In genomic region chr3:48278884-48279559, GRCh38 we compare ENCODE assay signal across 29 cellular contexts. TPM values are rescaled to one million over a fixed set of nuclear protein-coding genes. Genes with fewer than 3 reads are reported as not detected.
DNase-seq lines count a peak whose midpoint lies in the region; ATAC-seq, FAIRE-seq and TF ChIP-seq lines count a peak whose summit lies in the region.
"Had no signal": no experiment of that assay in that cellular context is flagged by ENCODE, and none has a peak within 500 bp of the region (broad histone marks: within the 10 kb centered on the region; RNA-seq: fewer than 3 reads in every experiment).

No MANE protein-coding gene starts in this region.

- no peak overlapping the region for H3K27ac Mint-ChIP-seq in activated T-cell treated with anti-CD3 and anti-CD28 coated beads, Interleukin-2, amount 50 U/mL, for 72 hours
- H3K27ac Mint-ChIP-seq in activated T-cell treated with anti-CD3 and anti-CD28 coated beads, Interleukin-2, amount 50 U/mL, for 24 hours, result no peak overlapping the region

- FAIRE-seq in H1 (lab: Jason Lieb, UNC) (no peak), RCC 7860 (lab: Jason Lieb, UNC) (no peak)
- FAIRE-seq: GM12892, H54, HTR-8/SVneo had no signal

- H3K36me3 ChIP-seq in H1 (ENCODE audit: control insufficient read depth in 2 of 4, insufficient read depth in 4 of 4, low read length in 3 of 4), result peaks cover 0 to 4% (median 0%) of the 10 kb centered on the region in 4 experiments; a peak in 1 of 8 replicates
- no peaks in the 10 kb centered on the region for H3K36me3 ChIP-seq in body of pancreas (replicated peaks in 1 of 2; ENCODE audit: insufficient read depth in 1 of 2, low read depth in 2 of 2)
- H3K36me3 ChIP-seq: BE2C, MG63 had no signal

- DNase-seq in activated T-cell treated with anti-CD3 and anti-CD28 coated beads, Interleukin-2, amount 50 U/mL, for 72 hours, result no peak
- no peak for DNase-seq in activated T-cell treated with anti-CD3 and anti-CD28 coated beads, Interleukin-2, amount 50 U/mL, for 24 hours
- DNase-seq in H1 (ENCODE audit: low read depth in 1 of 2, low spot score in 2 of 2) (no peak), iPS-NIHi11 (ENCODE audit: low spot score) (peak; percentile 31), NCI-H2081 treated with DMSO at 0.1 percent for 48 hours (lab: John Stamatoyannopoulos, UW) (no peak), body of pancreas (no peak), RCC 7860 (ENCODE audit: low spot score) (no peak)
- DNase-seq: 8988T; ACHN; BE2C; CD8-positive, alpha-beta memory T cell; DMS 273 treated with DMSO at 0.1 percent for 48 hours; DMS79 treated with DMSO at 0.1 percent for 48 hours; IMR-90; KG1; MG63; NCI-H1105 treated with DMSO at 0.1 percent for 48 hours; NCI-H146; NCI-H2029; NCI-H510A; NCI-H69; SHP77 had no signal

- no peak overlapping the region for H3K4me3 Mint-ChIP-seq in activated T-cell treated with anti-CD3 and anti-CD28 coated beads, Interleukin-2, amount 50 U/mL, for 72 hours
- H3K4me3 Mint-ChIP-seq in activated T-cell treated with anti-CD3 and anti-CD28 coated beads, Interleukin-2, amount 50 U/mL, for 24 hours, result no peak overlapping the region
- H3K4me3 Mint-ChIP-seq: CD14-positive monocyte; CD8-positive, alpha-beta memory T cell had no signal

- H2BK120ac ChIP-seq in H1 (replicated peaks; ENCODE audit: low read depth, low read length), result no peak overlapping the region

- H2BK20ac ChIP-seq in H1 (ENCODE audit: low read length), result no peak overlapping the region

- no peak overlapping the region for H4K91ac ChIP-seq in H1 (replicated peaks; ENCODE audit: insufficient read length, low read length)

- H3K14ac ChIP-seq in H1 (ENCODE audit: insufficient read length), result no peak overlapping the region

- no peak overlapping the region for H3K23ac ChIP-seq in H1 (ENCODE audit: insufficient read length)

- no peak overlapping the region for H2AFZ ChIP-seq in H1 (ENCODE audit: low read length)

- no peak for TF ChIP-seq EP300 in H1 (IDR thresholded peaks at IDR 0.05; ENCODE audit: borderline replicate concordance in 1 of 2, low read depth in 2 of 2, low read length in 2 of 2)

- H3K23me2 ChIP-seq in H1 (ENCODE audit: low read depth, low read length), result no peaks in the 10 kb centered on the region

- TF ChIP-seq POLR2A in H1 (IDR thresholded peaks at IDR 0.05; ENCODE audit: control extremely low read depth in 1 of 2, low read depth in 2 of 2, low read length in 2 of 2), result peak in 1 of 2 experiments; percentile 56; a peak in 2 of 3 replicates
- no peak for TF ChIP-seq POLR2A in body of pancreas (IDR thresholded peaks at IDR 0.05)

- TF ChIP-seq CTCF in H1 (IDR thresholded peaks at IDR 0.05; ENCODE audit: control extremely low read depth in 1 of 3, insufficient read depth in 1 of 3, low read depth in 1 of 3, low read length in 3 of 3) (no peak), body of pancreas (IDR thresholded peaks at IDR 0.05) (no peak)

- CTCF ChIA-PET in H1 (lab: Charles Lee; ENCODE audit: partially characterized antibody), result interaction anchor here (0.8 to 10.6 kb wide), 9 partner anchors 9 to 155 kb away, joined by 3 to 138 read pairs (median 5); partner anchors contain the start of gene NME6

- H3K4me3 ChIP-seq in H1 (ENCODE audit: extremely low read depth in 1 of 4, insufficient read depth in 2 of 4, low read depth in 3 of 4, low read length in 4 of 4), result peak overlapping the region in 3 of 4 experiments; percentile 5 to 19 (median 10); a peak in 2 of 8 replicates
- H3K4me3 ChIP-seq in body of pancreas, result no peak overlapping the region
- H3K4me3 ChIP-seq: MG63 had no signal

- H3K36me3 Mint-ChIP-seq in activated T-cell treated with anti-CD3 and anti-CD28 coated beads, Interleukin-2, amount 50 U/mL, for 72 hours (ENCODE audit: insufficient read depth in 2 of 2), result peaks cover 0 to 1% of the 10 kb centered on the region in 2 donors
- H3K36me3 Mint-ChIP-seq in activated T-cell treated with anti-CD3 and anti-CD28 coated beads, Interleukin-2, amount 50 U/mL, for 24 hours (ENCODE audit: low read depth), result no peaks in the 10 kb centered on the region
- H3K36me3 Mint-ChIP-seq: CD14-positive monocyte; CD8-positive, alpha-beta memory T cell had no signal

- no peak overlapping the region; the same call in 1 of the 2 replicates for H3K18ac ChIP-seq in H1 (ENCODE audit: extremely low read depth, low read length)

- H4K5ac ChIP-seq in H1 (ENCODE audit: insufficient read length, low read depth, low read length), result no peak overlapping the region

- peaks cover 4 to 39% (median 22%) of the 10 kb centered on the region in 4 experiments; a peak in 6 of 7 replicates for H3K4me1 ChIP-seq in H1 (replicated peaks in 1 of 4; ENCODE audit: control insufficient read depth in 3 of 4, insufficient read depth in 4 of 4, low read length in 3 of 4)
- H3K4me1 ChIP-seq in body of pancreas, result no peaks in the 10 kb centered on the region
- H3K4me1 ChIP-seq: BE2C had no signal

- whole genome bisulfite sequencing in H1 (ENCODE audit: extremely low coverage in 1 of 2, insufficient coverage in 1 of 2, insufficient read length in 1 of 2, insufficient replicate concordance in 2 of 2, low coverage in 1 of 2, low lambda C conversion rate in 2 of 2, missing lambda C conversion rate in 1 of 2), 2 experiments, result 51% methylated on average over 4 of the region's 4 CpGs; no CpG with 5 or more reads in 1 of the 2 experiments
- 67 to 74% methylated on average over 4 of the region's 4 CpGs for WGBS in body of pancreas, 2 donors

- H3K56ac ChIP-seq in H1 (replicated peaks; ENCODE audit: insufficient read length, low read depth, low read length), result no peak overlapping the region

- H3K9ac ChIP-seq in H1 (replicated peaks in 1 of 4; ENCODE audit: extremely low read depth in 1 of 4, low read depth in 3 of 4, low read length in 3 of 4), result no peak overlapping the region

- intact Hi-C loops in body of pancreas (cut with DNase I), result no loop called here

- H3K4me2 ChIP-seq in H1 (ENCODE audit: insufficient read depth in 1 of 2, low read depth in 2 of 2, low read length in 2 of 2), result peak overlapping the region; percentile 46 to 59

- peaks cover 0 to 4% of the 10 kb centered on the region in 2 donors for H3K9me3 Mint-ChIP-seq in activated T-cell treated with anti-CD3 and anti-CD28 coated beads, Interleukin-2, amount 50 U/mL, for 72 hours
- no peaks in the 10 kb centered on the region for H3K9me3 Mint-ChIP-seq in activated T-cell treated with anti-CD3 and anti-CD28 coated beads, Interleukin-2, amount 50 U/mL, for 24 hours
- H3K9me3 Mint-ChIP-seq: CD8-positive, alpha-beta memory T cell had no signal

- H3K4ac ChIP-seq in H1 (replicated peaks; ENCODE audit: insufficient read length, low read depth, low read length), result no peak overlapping the region

- H4K20me1 ChIP-seq in H1 (replicated peaks in 1 of 2; ENCODE audit: control insufficient read depth in 1 of 2, insufficient read depth in 2 of 2, low read length in 2 of 2), result no peaks in the 10 kb centered on the region

- H2AK5ac ChIP-seq in H1 (ENCODE audit: low read depth, low read length), result peak overlapping the region; percentile 55; the same call in 1 of the 2 replicates

- POLR2A ChIA-PET in H1 (lab: Charles Lee; ENCODE audit: partially characterized antibody), result interaction anchor here (0.7 to 4.9 kb wide), 14 partner anchors 9 to 277 kb away, joined by 3 to 29 read pairs (median 4); partner anchors contain the start of genes NME6 and ZNF589

- H3K27ac ChIP-seq in H1 (ENCODE audit: low read depth, low read length) (no peak overlapping the region), body of pancreas (no peak overlapping the region)
- H3K27ac ChIP-seq: RWPE1 had no signal

- no peak overlapping the region; the same call in 1 of the 2 replicates for H2BK12ac ChIP-seq in H1 (ENCODE audit: low read depth, low read length)

- no peaks in the 10 kb centered on the region for H3K27me3 ChIP-seq in H1 (replicated peaks in 1 of 4; ENCODE audit: control insufficient read depth in 3 of 4, extremely low read depth in 1 of 4, insufficient read depth in 3 of 4, low read length in 3 of 4)
- no peaks in the 10 kb centered on the region for H3K27me3 ChIP-seq in body of pancreas
- H3K27me3 ChIP-seq: BE2C, MG63 had no signal

- H3K9me3 ChIP-seq in H1 (ENCODE audit: insufficient read depth in 2 of 2, low read depth in 1 of 2, low read length in 1 of 2), result no peaks in the 10 kb centered on the region
- no peaks in the 10 kb centered on the region for H3K9me3 ChIP-seq in body of pancreas
- H3K9me3 ChIP-seq: BE2C, MG63 had no signal

- peak; percentile 62 to 71 for ATAC-seq in activated T-cell treated with anti-CD3 and anti-CD28 coated beads, Interleukin-2, amount 50 U/mL, for 72 hours (replicated peaks in 1 of 2)
- no peak for ATAC-seq in body of pancreas
- ATAC-seq in HG02981 (IDR thresholded peaks at IDR 0.05; ENCODE audit: unreplicated experiment), result no peak

- H2BK15ac ChIP-seq in H1 (ENCODE audit: low read length), result no peak overlapping the region

- no peaks in the 10 kb centered on the region for H3K79me2 ChIP-seq in H1 (ENCODE audit: control insufficient read depth in 1 of 2, insufficient read depth in 2 of 2, low read length in 2 of 2)

- H2BK5ac ChIP-seq in H1 (ENCODE audit: low read depth, low read length), result no peak overlapping the region; the same call in 1 of the 2 replicates

- no peak for TF ChIP-seq RAD21 in H1 (IDR thresholded peaks at IDR 0.05 in 1 of 2, conservative IDR thresholded peaks at IDR 0.05 in 1 of 2; ENCODE audit: low read depth in 2 of 2, low read length in 2 of 2)

- H4K8ac ChIP-seq in H1 (ENCODE audit: extremely low read depth, insufficient read depth, low read length), result no peak overlapping the region

- H3K27me3 Mint-ChIP-seq in activated T-cell treated with anti-CD3 and anti-CD28 coated beads, Interleukin-2, amount 50 U/mL, for 72 hours (ENCODE audit: low read depth), result no peaks in the 10 kb centered on the region
- no peaks in the 10 kb centered on the region for H3K27me3 Mint-ChIP-seq in activated T-cell treated with anti-CD3 and anti-CD28 coated beads, Interleukin-2, amount 50 U/mL, for 24 hours

- H3K79me1 ChIP-seq in H1 (ENCODE audit: low read depth, low read length), result no peaks in the 10 kb centered on the region; the same call in 1 of the 2 replicates

- no peaks in the 10 kb centered on the region for H3K4me1 Mint-ChIP-seq in activated T-cell treated with anti-CD3 and anti-CD28 coated beads, Interleukin-2, amount 50 U/mL, for 72 hours (ENCODE audit: low read depth)
- H3K4me1 Mint-ChIP-seq in activated T-cell treated with anti-CD3 and anti-CD28 coated beads, Interleukin-2, amount 50 U/mL, for 24 hours (ENCODE audit: low read depth), result peaks cover 2% of the 10 kb centered on the region
- H3K4me1 Mint-ChIP-seq: CD14-positive monocyte; CD8-positive, alpha-beta memory T cell had no signal

RNA-seq across cellular contexts. Expression of gene NME6, which starts 22.1 kb away (rescaled TPM):
- total RNA-seq in activated T-cell treated with anti-CD3 and anti-CD28 coated beads, Interleukin-2, amount 50 U/mL, for 72 hours, result 10 to 100 TPM; 38.3 to 41.9 TPM
- 12.3 and 14.2 TPM in 2 replicates for total RNA-seq in H1 (2021; fragmentation: NEBNext Ultra II Directional; extraction: Animal tissue kit (Norgen Biotek cat#: 25700))
- polyA plus RNA-seq in H1 (2011; rRNA removed), result 19.3 and 21.5 TPM in 2 replicates
- 18.3 TPM for polyA plus RNA-seq in H1 (2011; cell fraction: cytosol; rRNA removed)
- polyA plus RNA-seq in H1 (2011; cell fraction: nucleus; rRNA removed), result 15.5 TPM
- 17.3 to 19.4 TPM (median 19.0 TPM) in 4 replicates for polyA plus RNA-seq in H1 (2012, experiment 1 of 2)
- polyA plus RNA-seq in H1 (2012, experiment 2 of 2), result 13.9 TPM
- 7.5 TPM for polyA plus RNA-seq in H1 (2013, experiment 1 of 2)
- polyA plus RNA-seq in H1 (2013, experiment 2 of 2), result 7.4 TPM
- 17.6 and 28.3 TPM in 2 replicates for polyA minus RNA-seq in H1 (2011; rRNA and poly(A)+ RNA removed)
- polyA minus RNA-seq in H1 (2011; cell fraction: cytosol; rRNA and poly(A)+ RNA removed), result 12.0 TPM
- 13.7 TPM for polyA minus RNA-seq in H1 (2011; cell fraction: nucleus; rRNA and poly(A)+ RNA removed)
- 10 to 100 TPM; 22.1 to 33.9 TPM for total RNA-seq in body of pancreas

RNA-seq across cellular contexts. Expression of gene ZNF589, which starts 38.1 kb away (rescaled TPM):
- 10 to 100 TPM; 26.0 to 39.7 TPM for total RNA-seq in activated T-cell treated with anti-CD3 and anti-CD28 coated beads, Interleukin-2, amount 50 U/mL, for 72 hours
- 106 and 113 TPM in 2 replicates for total RNA-seq in H1 (2021; fragmentation: NEBNext Ultra II Directional; extraction: Animal tissue kit (Norgen Biotek cat#: 25700))
- 64.7 and 65.6 TPM in 2 replicates for polyA plus RNA-seq in H1 (2011; rRNA removed)
- 94.8 TPM for polyA plus RNA-seq in H1 (2011; cell fraction: cytosol; rRNA removed)
- polyA plus RNA-seq in H1 (2011; cell fraction: nucleus; rRNA removed), result 119 TPM
- polyA plus RNA-seq in H1 (2012, experiment 1 of 2), result 90.1 to 112 TPM (median 101 TPM) in 4 replicates
- polyA plus RNA-seq in H1 (2012, experiment 2 of 2), result 14.1 TPM
- 87.3 TPM for polyA plus RNA-seq in H1 (2013, experiment 1 of 2)
- polyA plus RNA-seq in H1 (2013, experiment 2 of 2), result 81.4 TPM
- 112 and 152 TPM in 2 replicates for polyA minus RNA-seq in H1 (2011; rRNA and poly(A)+ RNA removed)
- 48.0 TPM for polyA minus RNA-seq in H1 (2011; cell fraction: cytosol; rRNA and poly(A)+ RNA removed)
- polyA minus RNA-seq in H1 (2011; cell fraction: nucleus; rRNA and poly(A)+ RNA removed), result 107 TPM
- total RNA-seq in body of pancreas, result 10 to 100 TPM in 1 of 2 donors, 1 to 10 TPM in 1; 8.6 to 40.9 TPM

RNA-seq across cellular contexts. Expression of gene SPINK8, which starts 54.4 kb away (rescaled TPM):
- total RNA-seq in activated T-cell treated with anti-CD3 and anti-CD28 coated beads, Interleukin-2, amount 50 U/mL, for 72 hours, result not detected
- total RNA-seq in H1 (2021; fragmentation: NEBNext Ultra II Directional; extraction: Animal tissue kit (Norgen Biotek cat#: 25700)), result not detected in 2 replicates
- polyA plus RNA-seq in H1 (2011; rRNA removed), result 0.29 TPM in 1 of 2 replicates, not detected in the other
- polyA plus RNA-seq in H1 (2011; cell fraction: cytosol; rRNA removed), result not detected
- polyA plus RNA-seq in H1 (2011; cell fraction: nucleus; rRNA removed), result not detected
- not detected in 4 replicates for polyA plus RNA-seq in H1 (2012, experiment 1 of 2)
- polyA plus RNA-seq in H1 (2012, experiment 2 of 2), result not detected
- not detected for polyA plus RNA-seq in H1 (2013, experiment 1 of 2)
- polyA plus RNA-seq in H1 (2013, experiment 2 of 2), result not detected
- polyA minus RNA-seq in H1 (2011; rRNA and poly(A)+ RNA removed), result not detected in 2 replicates
- polyA minus RNA-seq in H1 (2011; cell fraction: cytosol; rRNA and poly(A)+ RNA removed), result not detected
- polyA minus RNA-seq in H1 (2011; cell fraction: nucleus; rRNA and poly(A)+ RNA removed), result not detected
- total RNA-seq in body of pancreas, result not detected
- total RNA-seq: CD8-positive, alpha-beta memory T cell; IMR-90; SK-MEL-5 had no signal
- polyA plus RNA-seq: CD14-positive monocyte; CD8-positive, alpha-beta memory T cell; IMR-90 had no signal

RNA-seq across cellular contexts. Expression of gene CAMP, which starts 55.7 kb away (rescaled TPM):
- total RNA-seq in activated T-cell treated with anti-CD3 and anti-CD28 coated beads, Interleukin-2, amount 50 U/mL, for 72 hours, result not detected
- total RNA-seq in H1 (2021; fragmentation: NEBNext Ultra II Directional; extraction: Animal tissue kit (Norgen Biotek cat#: 25700)), result not detected in 2 replicates
- not detected in 2 replicates for polyA plus RNA-seq in H1 (2011; rRNA removed)
- not detected for polyA plus RNA-seq in H1 (2011; cell fraction: cytosol; rRNA removed)
- not detected for polyA plus RNA-seq in H1 (2011; cell fraction: nucleus; rRNA removed)
- not detected in 4 replicates for polyA plus RNA-seq in H1 (2012, experiment 1 of 2)
- not detected for polyA plus RNA-seq in H1 (2012, experiment 2 of 2)
- not detected for polyA plus RNA-seq in H1 (2013, experiment 1 of 2)
- polyA plus RNA-seq in H1 (2013, experiment 2 of 2), result not detected
- not detected in 2 replicates for polyA minus RNA-seq in H1 (2011; rRNA and poly(A)+ RNA removed)
- not detected for polyA minus RNA-seq in H1 (2011; cell fraction: cytosol; rRNA and poly(A)+ RNA removed)
- not detected for polyA minus RNA-seq in H1 (2011; cell fraction: nucleus; rRNA and poly(A)+ RNA removed)
- total RNA-seq in body of pancreas, result not detected
- total RNA-seq: CD8-positive, alpha-beta memory T cell; IMR-90; SK-MEL-5 had no signal
- polyA plus RNA-seq: CD8-positive, alpha-beta memory T cell; IMR-90 had no signal

Comparison
In these comparisons a context has a peak if more than half of its experiments do, and no peak if none do; other contexts are left out.
1. ATAC-seq: peak in activated T-cell treated with anti-CD3 and anti-CD28 coated beads, Interleukin-2, amount 50 U/mL, for 72 hours (2 of 2); none in body of pancreas (single experiment) and HG02981 (single experiment).
2. H3K4me3 ChIP-seq: peak in H1 (3 of 4); none in body of pancreas (0 of 2).